12 cellular contexts compared by ENCODE assay signal in the genomic region with DNA sequence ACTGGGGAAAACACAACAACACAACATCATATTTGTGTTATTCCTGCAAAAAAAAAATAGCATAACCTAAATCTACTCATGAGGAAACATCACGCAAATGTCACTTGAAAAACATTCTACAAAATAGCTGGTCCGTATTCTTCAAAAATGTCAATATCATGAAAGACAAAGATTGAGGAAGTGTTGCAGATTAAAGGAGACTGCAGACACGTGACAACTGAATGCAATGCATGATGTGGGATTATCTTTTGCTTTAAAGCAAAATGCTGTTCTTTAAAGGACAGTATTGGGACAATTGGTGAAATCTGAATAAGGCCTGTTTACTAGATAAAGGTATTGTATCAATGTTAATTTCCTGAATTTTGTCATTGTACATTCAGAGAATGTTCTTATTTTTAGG.
"Had no signal": no experiment of that assay in that cellular context is flagged by ENCODE, and none has a peak within 500 bp of the region (broad histone marks: within the 10 kb centered on the region; RNA-seq: fewer than 3 reads in every experiment).

No MANE protein-coding gene starts in this region.

- ATAC-seq: heart left ventricle; left colon; naive thymus-derived CD4-positive, alpha-beta T cell; stimulated activated naive B cell treated with anti-CD40 and anti-IgM and Interleukin-4, amounts not matched to agents 10 μg/mL and 1 μg/mL and 100 μg/mL, for 72 hours had no signal

- H3K4me3 Mint-ChIP-seq: naive thymus-derived CD4-positive, alpha-beta T cell; stimulated activated naive B cell treated with anti-CD40 and anti-IgM and Interleukin-4, amounts not matched to agents 10 μg/mL and 1 μg/mL and 100 μg/mL, for 72 hours had no signal

- H3K27ac Mint-ChIP-seq: stimulated activated naive B cell treated with anti-CD40 and anti-IgM and Interleukin-4, amounts not matched to agents 10 μg/mL and 1 μg/mL and 100 μg/mL, for 72 hours had no signal

- DNase-seq: activated gamma-delta T cell; activated T-cell treated with anti-CD3 and anti-CD28 coated beads for 4 hours; caudate nucleus; cortex of kidney; effector memory CD4-positive, alpha-beta T cell; heart left ventricle; left colon; naive thymus-derived CD4-positive, alpha-beta T cell; nucleus accumbens; small intestine; stimulated activated naive B cell treated with anti-CD40 and anti-IgM and Interleukin-4, amounts not matched to agents 10 μg/mL and 1 μg/mL and 100 μg/mL, for 72 hours; T1000 had no signal
